In the genomic region with DNA sequence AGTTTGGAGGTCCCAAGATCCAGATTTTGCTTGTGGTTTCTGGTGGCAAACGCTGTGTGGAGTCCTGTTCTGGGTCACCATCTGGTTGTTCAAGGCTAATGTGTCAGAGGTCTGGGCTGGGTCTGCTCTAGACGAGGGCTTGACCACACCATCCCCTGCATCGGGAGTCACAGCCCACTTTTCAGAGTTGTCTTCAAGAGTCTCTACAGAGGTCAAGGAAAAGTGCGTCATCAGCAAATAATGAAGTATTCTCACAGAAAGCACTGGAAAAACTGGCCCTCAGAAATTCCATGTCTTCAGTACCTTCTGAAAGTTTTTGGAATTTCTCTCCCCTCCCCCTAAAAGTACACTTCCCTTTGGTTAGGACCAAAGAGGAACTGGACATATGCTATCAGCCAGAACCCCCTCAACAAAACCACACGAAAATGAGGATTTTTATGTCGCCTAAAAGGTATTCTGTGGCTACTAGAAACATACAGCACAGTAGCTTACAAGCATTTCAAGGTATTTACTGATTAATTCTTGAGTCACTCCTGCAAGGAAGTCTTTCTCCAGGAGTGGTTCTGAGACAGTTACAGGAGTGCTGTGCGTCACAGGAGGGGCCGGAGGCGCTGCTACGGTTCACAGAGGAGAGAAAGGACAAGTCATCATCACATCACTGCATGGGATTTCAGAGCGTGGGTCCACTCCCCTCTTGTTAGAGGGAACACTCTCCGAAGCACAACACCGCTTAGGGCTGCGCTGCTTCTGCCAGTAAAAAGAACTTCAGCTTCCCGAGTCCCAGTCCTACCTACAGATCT, we compare ENCODE assay signal across 11 cellular contexts. TPM values are rescaled to one million over a fixed set of nuclear protein-coding genes. Genes with fewer than 3 reads are reported as not detected.
DNase-seq lines count a peak whose midpoint lies in the region; ATAC-seq and TF ChIP-seq lines count a peak whose summit lies in the region.
"Had no signal": no experiment of that assay in that cellular context is flagged by ENCODE, and none has a peak within 500 bp of the region (broad histone marks: within the 10 kb centered on the region; RNA-seq: fewer than 3 reads in every experiment).

No MANE protein-coding gene starts in this region.

- H3K4me3 Mint-ChIP-seq in effector memory CD8-positive, alpha-beta T cell: no peak overlapping the region

- DNase-seq in BJ (ENCODE audit: low read depth) (peak; percentile 17), HL-60 (ENCODE audit: low read depth in 1 of 2, low spot score in 1 of 2) (peak in 1 of 2 experiments; percentile 22), adipocyte (ENCODE audit: low read depth) (peak; percentile 30), NCI-H82 (lab: John Stamatoyannopoulos, UW) (no peak), globus pallidus (ENCODE audit: low spot score) (no peak)
- DNase-seq in effector memory CD8-positive, alpha-beta T cell: no peak
- DNase-seq: anterior cingulate cortex, left ventricle myocardium superior, T-helper 1 cell had no signal

- H3K9ac ChIP-seq in adipocyte (ENCODE audit: low read length): no peak overlapping the region

- H3K36me3 Mint-ChIP-seq in effector memory CD8-positive, alpha-beta T cell (ENCODE audit: insufficient read depth): peaks cover 74% of the 10 kb centered on the region

- no peak overlapping the region for H3K4me3 ChIP-seq in BJ (ENCODE audit: low read depth, low read length)
- no peak overlapping the region for H3K4me3 ChIP-seq in HL-60 (replicated peaks; ENCODE audit: insufficient read depth, low read length)
- no peak overlapping the region for H3K4me3 ChIP-seq in adipocyte (ENCODE audit: low read length)
- no peak overlapping the region for H3K4me3 ChIP-seq in mesodermal cell (ENCODE audit: extremely low read depth, insufficient read depth, low read length, poor library complexity, severe bottlenecking)

- TF ChIP-seq CTCF in BJ (IDR thresholded peaks at IDR 0.05; ENCODE audit: insufficient read depth, low read depth, low read length) (no peak), HL-60 (IDR thresholded peaks at IDR 0.05; ENCODE audit: insufficient read depth, low read length) (no peak)

- H3K36me3 ChIP-seq in BJ (ENCODE audit: control insufficient read depth, insufficient read depth, low read length) (peaks cover 15% of the 10 kb centered on the region), adipocyte (ENCODE audit: control insufficient read depth, insufficient read depth, low read length, severe bottlenecking) (peaks cover 91% of the 10 kb centered on the region), mesodermal cell (ENCODE audit: control insufficient read depth, insufficient read depth, low read length) (peaks cover 95% of the 10 kb centered on the region)

- no peaks in the 10 kb centered on the region for H3K9me3 ChIP-seq in adipocyte (ENCODE audit: control insufficient read depth, low read length)
- H3K9me3 ChIP-seq in mesodermal cell (ENCODE audit: control insufficient read depth, low read length): no peaks in the 10 kb centered on the region

- no peaks in the 10 kb centered on the region for H3K27me3 Mint-ChIP-seq in effector memory CD8-positive, alpha-beta T cell

- peak overlapping the region in 1 of 2 donors; percentile 61 for H3K27ac Mint-ChIP-seq in effector memory CD8-positive, alpha-beta T cell

- peaks cover 9 to 21% of the 10 kb centered on the region in 2 donors for H3K4me1 Mint-ChIP-seq in effector memory CD8-positive, alpha-beta T cell (ENCODE audit: low read depth in 2 of 2)

- H3K27ac ChIP-seq in HL-60 (replicated peaks) (peak overlapping the region; percentile 60), mesodermal cell (ENCODE audit: low read depth, low read length, severe bottlenecking) (peak overlapping the region; percentile 51)

- H3K9me3 Mint-ChIP-seq in effector memory CD8-positive, alpha-beta T cell: no peaks in the 10 kb centered on the region

- POLR2A ChIA-PET in BJ (lab: Charles Lee): no interaction called here

- no peak for ATAC-seq in effector memory CD8-positive, alpha-beta T cell (replicated peaks)
- no peak for ATAC-seq in HG03097 (IDR thresholded peaks at IDR 0.05; ENCODE audit: low FRiP score, unreplicated experiment)
- ATAC-seq: left ventricle myocardium superior had no signal

- no peaks in the 10 kb centered on the region for H3K4me1 ChIP-seq in adipocyte (ENCODE audit: control insufficient read depth, insufficient read depth, low read length)
- peaks cover 16% of the 10 kb centered on the region for H3K4me1 ChIP-seq in mesodermal cell (ENCODE audit: control insufficient read depth, insufficient read depth, low read length, poor library complexity, severe bottlenecking)

- no peaks in the 10 kb centered on the region for H3K27me3 ChIP-seq in BJ (ENCODE audit: control insufficient read depth, insufficient read depth, low read length)
- H3K27me3 ChIP-seq in HL-60 (ENCODE audit: insufficient read depth, poor library complexity, severe bottlenecking): no peaks in the 10 kb centered on the region
- no peaks in the 10 kb centered on the region for H3K27me3 ChIP-seq in adipocyte (replicated peaks; ENCODE audit: control insufficient read depth, insufficient read depth, low read length)

- CTCF ChIA-PET in BJ (lab: Yijun Ruan, JAX): no interaction called here

- 94 to 96% methylated on average over 12 to 15 of the region's 15 CpGs for WGBS in mesodermal cell (ENCODE audit: insufficient coverage in 2 of 2), 2 experiments

RNA-seq across cellular contexts. Expression of a gene that starts 35.4 kb away (rescaled TPM):
- polyA plus RNA-seq in BJ (2011; rRNA removed): 13.1 and 15.3 TPM in 2 replicates
- 12.0 and 14.4 TPM in 2 replicates for polyA minus RNA-seq in BJ (2011; rRNA and poly(A)+ RNA removed)
- polyA plus RNA-seq in mesodermal cell (2013, experiment 1 of 2): 24.2 TPM
- 23.5 TPM for polyA plus RNA-seq in mesodermal cell (2013, experiment 2 of 2)

Comparison
In these comparisons a context has a peak if more than half of its experiments do, and no peak if none do; other contexts are left out.
1. DNase-seq: peak in BJ (single experiment) and adipocyte (single experiment); none in effector memory CD8-positive, alpha-beta T cell (0 of 3), NCI-H82 (single experiment) and globus pallidus (single experiment).